Comparison of ENCODE assay signal across 1 cellular context in the genomic region with DNA sequence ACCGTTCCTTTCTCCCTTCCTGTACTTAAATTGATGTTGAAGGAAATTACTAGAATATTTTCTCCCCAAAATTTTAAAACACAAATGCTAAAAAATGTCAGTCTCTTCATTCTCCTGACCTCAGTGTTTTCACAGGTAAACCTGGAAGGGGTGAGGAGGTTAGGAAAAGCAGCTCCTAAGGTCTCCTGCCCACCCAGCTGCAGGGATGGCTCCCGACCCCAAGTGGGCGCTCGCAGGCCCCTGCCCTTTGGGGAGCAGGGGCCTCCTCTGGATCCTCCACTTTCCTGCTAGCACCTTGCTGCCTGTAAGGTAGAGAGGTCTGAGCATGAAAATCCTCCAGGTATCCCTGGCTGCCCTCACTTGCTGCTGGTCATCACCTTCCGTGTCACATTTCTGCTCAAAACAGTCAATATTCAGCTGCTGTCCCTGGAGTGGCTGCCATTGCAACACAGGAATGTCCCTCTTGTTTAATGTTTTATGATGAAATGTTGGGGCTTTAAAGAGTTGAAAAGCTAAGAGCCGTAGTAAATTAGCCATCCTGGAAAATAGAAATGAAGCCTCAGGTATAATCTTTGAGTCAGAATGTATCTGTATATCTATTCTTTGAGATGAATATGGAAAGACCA.
TF ChIP-seq lines count a peak whose summit lies in the region.

No MANE protein-coding gene starts in this region.

TF ChIP-seq in HCT116, 20 proteins besides CTCF, POLR2A, EP300 and RAD21 (continued from another document):
- TF ChIP-seq, protein P1, sequence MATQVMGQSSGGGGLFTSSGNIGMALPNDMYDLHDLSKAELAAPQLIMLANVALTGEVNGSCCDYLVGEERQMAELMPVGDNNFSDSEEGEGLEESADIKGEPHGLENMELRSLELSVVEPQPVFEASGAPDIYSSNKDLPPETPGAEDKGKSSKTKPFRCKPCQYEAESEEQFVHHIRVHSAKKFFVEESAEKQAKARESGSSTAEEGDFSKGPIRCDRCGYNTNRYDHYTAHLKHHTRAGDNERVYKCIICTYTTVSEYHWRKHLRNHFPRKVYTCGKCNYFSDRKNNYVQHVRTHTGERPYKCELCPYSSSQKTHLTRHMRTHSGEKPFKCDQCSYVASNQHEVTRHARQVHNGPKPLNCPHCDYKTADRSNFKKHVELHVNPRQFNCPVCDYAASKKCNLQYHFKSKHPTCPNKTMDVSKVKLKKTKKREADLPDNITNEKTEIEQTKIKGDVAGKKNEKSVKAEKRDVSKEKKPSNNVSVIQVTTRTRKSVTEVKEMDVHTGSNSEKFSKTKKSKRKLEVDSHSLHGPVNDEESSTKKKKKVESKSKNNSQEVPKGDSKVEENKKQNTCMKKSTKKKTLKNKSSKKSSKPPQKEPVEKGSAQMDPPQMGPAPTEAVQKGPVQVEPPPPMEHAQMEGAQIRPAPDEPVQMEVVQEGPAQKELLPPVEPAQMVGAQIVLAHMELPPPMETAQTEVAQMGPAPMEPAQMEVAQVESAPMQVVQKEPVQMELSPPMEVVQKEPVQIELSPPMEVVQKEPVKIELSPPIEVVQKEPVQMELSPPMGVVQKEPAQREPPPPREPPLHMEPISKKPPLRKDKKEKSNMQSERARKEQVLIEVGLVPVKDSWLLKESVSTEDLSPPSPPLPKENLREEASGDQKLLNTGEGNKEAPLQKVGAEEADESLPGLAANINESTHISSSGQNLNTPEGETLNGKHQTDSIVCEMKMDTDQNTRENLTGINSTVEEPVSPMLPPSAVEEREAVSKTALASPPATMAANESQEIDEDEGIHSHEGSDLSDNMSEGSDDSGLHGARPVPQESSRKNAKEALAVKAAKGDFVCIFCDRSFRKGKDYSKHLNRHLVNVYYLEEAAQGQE (IDR thresholded peaks at IDR 0.05; ENCODE audit: low read depth) = no peak
- TF ChIP-seq SP1 (IDR thresholded peaks at IDR 0.05; ENCODE audit: low read depth) = no peak
- TF ChIP-seq ZFX (IDR thresholded peaks at IDR 0.05) = no peak
- no peak for TF ChIP-seq POLR2AphosphoS5 (IDR thresholded peaks at IDR 0.05; ENCODE audit: low read depth, low read length)
- TF ChIP-seq ZNF274 (IDR thresholded peaks at IDR 0.05; ENCODE audit: low read depth, low read length) = no peak
